22 cellular contexts compared by ENCODE assay signal in the genomic region with DNA sequence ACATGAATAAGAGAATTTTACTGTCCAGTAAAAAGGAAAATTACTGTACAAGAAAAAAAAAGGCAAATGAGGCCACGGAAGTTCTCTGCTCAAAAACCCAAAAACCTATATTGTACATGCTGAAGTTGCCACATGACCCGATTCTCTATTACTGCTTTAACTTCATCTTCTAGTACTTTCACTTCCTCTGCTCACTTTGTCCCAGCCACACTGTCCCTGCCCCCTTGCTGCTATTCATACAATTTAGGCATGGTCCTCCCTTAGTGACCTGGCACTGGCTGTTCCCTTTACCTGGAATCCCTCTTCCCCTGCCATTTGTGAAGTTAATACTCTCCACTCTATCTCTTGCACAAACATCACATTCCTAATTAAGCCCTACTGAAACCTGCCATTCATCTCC.
"Had no signal": no experiment of that assay in that cellular context is flagged by ENCODE, and none has a peak within 500 bp of the region (broad histone marks: within the 10 kb centered on the region; RNA-seq: fewer than 3 reads in every experiment).

No MANE protein-coding gene starts in this region.

- DNase-seq: effector memory CD8-positive, alpha-beta T cell; glutamatergic neuron; islet precursor cell; left lung; lower lobe of right lung; natural killer cell; posterior cingulate gyrus; small intestine; stimulated activated CD4-positive, alpha-beta T cell treated with anti-CD3 and anti-CD28 coated beads, Interleukin-2, amount 100 ng/mL, for 48 hours; stimulated activated naive CD8-positive, alpha-beta T cell treated with anti-CD3 and anti-CD28 coated beads, Interleukin-15, Interleukin-2, amounts not matched to agents 100 U/mL and 50 U/mL, for 24 hours; tibial artery; upper lobe of left lung; uterus had no signal

- H3K36me3 ChIP-seq: esophagus muscularis mucosa, gastroesophageal sphincter, left lung, lower lobe of right lung, right atrium auricular region, suprapubic skin, tibial artery, upper lobe of left lung, uterus had no signal

- H3K4me3 ChIP-seq: esophagus muscularis mucosa, gastroesophageal sphincter, left lung, lower lobe of right lung, right atrium auricular region, suprapubic skin, tibial artery, upper lobe of left lung, uterus had no signal

- H3K4me1 ChIP-seq: left lung, lower lobe of right lung, suprapubic skin, upper lobe of left lung, uterus had no signal

- ATAC-seq: effector memory CD8-positive, alpha-beta T cell; gastroesophageal sphincter; left lung; lower lobe of right lung; natural killer cell; stimulated activated naive CD8-positive, alpha-beta T cell treated with anti-CD3 and anti-CD28 coated beads, Interleukin-15, Interleukin-2, amounts not matched to agents 100 U/mL and 50 U/mL, for 24 hours had no signal

- H3K27me3 ChIP-seq: esophagus muscularis mucosa, gastroesophageal sphincter, left lung, right atrium auricular region, suprapubic skin, tibial artery, upper lobe of left lung, uterus had no signal

- H3K27ac ChIP-seq: epithelial cell of prostate, esophagus muscularis mucosa, gastroesophageal sphincter, left lung, lower lobe of right lung, right atrium auricular region, suprapubic skin, tibial artery, upper lobe of left lung, uterus had no signal

- H3K36me3 Mint-ChIP-seq: memory B cell, mesothelial cell of epicardium, natural killer cell had no signal

- H3K27ac Mint-ChIP-seq: dendritic cell treated with granulocyte-macrophage colony-stimulating factor and Interleukin-4, amounts not matched to agents 40 ng/mL and 50 ng/mL, for 4 days; effector memory CD8-positive, alpha-beta T cell; memory B cell; mesothelial cell of epicardium; natural killer cell had no signal

- FAIRE-seq: small intestine had no signal

- H3K4me1 Mint-ChIP-seq: memory B cell, natural killer cell had no signal

- H3K27me3 Mint-ChIP-seq: dendritic cell treated with granulocyte-macrophage colony-stimulating factor and Interleukin-4, amounts not matched to agents 40 ng/mL and 50 ng/mL, for 4 days; effector memory CD8-positive, alpha-beta T cell; memory B cell had no signal

- H3K4me3 Mint-ChIP-seq: dendritic cell treated with granulocyte-macrophage colony-stimulating factor and Interleukin-4, amounts not matched to agents 40 ng/mL and 50 ng/mL, for 4 days; effector memory CD8-positive, alpha-beta T cell; memory B cell; mesothelial cell of epicardium; natural killer cell; neural crest cell had no signal

- H3K9me3 ChIP-seq: esophagus muscularis mucosa, gastroesophageal sphincter, left lung, lower lobe of right lung, right atrium auricular region, suprapubic skin, tibial artery, upper lobe of left lung, uterus had no signal

- H3K9me3 Mint-ChIP-seq: dendritic cell treated with granulocyte-macrophage colony-stimulating factor and Interleukin-4, amounts not matched to agents 40 ng/mL and 50 ng/mL, for 4 days; mesothelial cell of epicardium; neural crest cell had no signal
